In genomic region chr15:40567111-40567510, GRCh38 we compare ENCODE assay signal across 10 cellular contexts. TPM values are rescaled to one million over a fixed set of nuclear protein-coding genes. Genes with fewer than 3 reads are reported as not detected.
DNase-seq lines count a peak whose midpoint lies in the region; ATAC-seq, FAIRE-seq and TF ChIP-seq lines count a peak whose summit lies in the region.
"Had no signal": no experiment of that assay in that cellular context is flagged by ENCODE, and none has a peak within 500 bp of the region (broad histone marks: within the 10 kb centered on the region; RNA-seq: fewer than 3 reads in every experiment).

No MANE protein-coding gene starts in this region.

- DNase-seq in GM12865 (ENCODE audit: low read depth) (no peak), OCI-LY7 (ENCODE audit: low spot score) (peak; percentile 71), erythroblast (lab: John Stamatoyannopoulos, UW) (peak; percentile 54 to 65), iPS-NIHi11 (ENCODE audit: low spot score) (no peak), pancreas (no peak)
- no peak for DNase-seq in activated CD4-positive, CD25-positive, alpha-beta regulatory T cell treated with anti-CD3 and anti-CD28 coated beads, Interleukin-2, amount 50 U/mL, for 72 hours
- DNase-seq: uterus had no signal

- H3K9me2 ChIP-seq in OCI-LY7 (ENCODE audit: insufficient read depth, low read length) = no peaks in the 10 kb centered on the region

- no peak for TF ChIP-seq POLR2A in erythroblast (IDR thresholded peaks at IDR 0.05; ENCODE audit: low read length)

- 25 to 28% methylated on average over 7 of the region's 7 CpGs for WGBS in pancreas, 2 donors

- no peak overlapping the region for H3K27ac ChIP-seq in ACC112 (ENCODE audit: low read depth, low read length)
- H3K27ac ChIP-seq in OCI-LY7 (ENCODE audit: low read depth, low read length, poor library complexity, severe bottlenecking) = no peak overlapping the region
- H3K27ac ChIP-seq in pancreas = no peak overlapping the region
- H3K27ac ChIP-seq: skin epidermis, uterus had no signal

- BruUV-seq in OCI-LY7 (replicated peaks; lab: Mats Ljungman, UMichigan) = no TSS peak

- H3K36me3 ChIP-seq in ACC112 (ENCODE audit: insufficient read depth, low read length) (no peaks in the 10 kb centered on the region), OCI-LY7 (ENCODE audit: insufficient read depth, low read length) (peaks cover 9% of the 10 kb centered on the region; the same call in 1 of the 2 replicates), pancreas (no peaks in the 10 kb centered on the region)
- H3K36me3 ChIP-seq: uterus had no signal

- H3K79me2 ChIP-seq in ACC112 (ENCODE audit: control insufficient read depth, insufficient read depth, low read length, unreplicated experiment) (peaks cover 34% of the 10 kb centered on the region), OCI-LY7 (ENCODE audit: insufficient read depth, low read depth, low read length) (peaks cover 34% of the 10 kb centered on the region)

- peaks cover 10% of the 10 kb centered on the region; the same call in 1 of the 2 replicates for H4K20me1 ChIP-seq in OCI-LY7 (ENCODE audit: insufficient read depth, low read length)

- H2AFZ ChIP-seq in ACC112 (ENCODE audit: low read length, unreplicated experiment) (peak overlapping the region; percentile 69), OCI-LY7 (ENCODE audit: low read length) (peak overlapping the region; percentile 66)

- peaks cover 12% of the 10 kb centered on the region for H3K4me1 ChIP-seq in ACC112 (ENCODE audit: control insufficient read depth, insufficient read depth, low read length, unreplicated experiment)
- peaks cover 56% of the 10 kb centered on the region for H3K4me1 ChIP-seq in OCI-LY7 (ENCODE audit: insufficient read depth, low read length, poor library complexity, severe bottlenecking)
- peaks cover 0 to 15% (median 12%) of the 10 kb centered on the region in 3 donors for H3K4me1 ChIP-seq in pancreas

- H3K9me3 ChIP-seq in OCI-LY7 (ENCODE audit: low read length) (no peaks in the 10 kb centered on the region), pancreas (no peaks in the 10 kb centered on the region)
- H3K9me3 ChIP-seq: uterus had no signal

- CTCF ChIA-PET in OCI-LY7 (lab: Charles Lee; ENCODE audit: unreplicated experiment) = no interaction called here

- peak overlapping the region; percentile 39 for H3K4me2 ChIP-seq in OCI-LY7 (ENCODE audit: low read length)

- ATAC-seq in GM21786 (IDR thresholded peaks at IDR 0.05; ENCODE audit: unreplicated experiment) (no peak), pancreas (no peak)

- peak; percentile 17 for TF ChIP-seq CTCF in GM12865 (IDR thresholded peaks at IDR 0.05; ENCODE audit: insufficient read depth, low read depth, low read length, missing control alignments)
- TF ChIP-seq CTCF in OCI-LY7 (conservative IDR thresholded peaks at IDR 0.05; ENCODE audit: low read length) = peak; percentile 84
- TF ChIP-seq CTCF in pancreas (IDR thresholded peaks at IDR 0.05) = no peak

- H3K27me3 ChIP-seq in ACC112 (ENCODE audit: insufficient read depth, low read length) = no peaks in the 10 kb centered on the region
- H3K27me3 ChIP-seq in pancreas = no peaks in the 10 kb centered on the region
- H3K27me3 ChIP-seq: uterus had no signal

- POLR2A ChIA-PET in OCI-LY7 (lab: Charles Lee) = interaction anchor here (0.6 to 0.9 kb wide), 7 partner anchors 11 to 128 kb away, joined by 3 to 5 read pairs (median 4); partner anchors contain the start of gene RAD51

- no peak for FAIRE-seq in pancreas (lab: Jason Lieb, UNC)

- intact Hi-C loops in OCI-LY7 (cut with micrococcal nuclease; ENCODE audit: unreplicated experiment) (loop anchor here (5.0 to 10.0 kb wide), 3 partner anchors 215 to 768 kb away; partner anchors contain the start of genes NUSAP1, OIP5 and VPS18), pancreas (cut with DNase I) (no loop called here)

- no peak overlapping the region; the same call in 1 of the 2 replicates for H3K4me3 ChIP-seq in ACC112 (ENCODE audit: low read depth, low read length)
- no peak overlapping the region for H3K4me3 ChIP-seq in GM12865 (ENCODE audit: low read depth, low read length)
- no peak overlapping the region for H3K4me3 ChIP-seq in OCI-LY7 (ENCODE audit: low read depth, low read length, poor library complexity, severe bottlenecking)
- no peak overlapping the region for H3K4me3 ChIP-seq in pancreas
- H3K4me3 ChIP-seq: skin epidermis, uterus had no signal

RNA-seq across cellular contexts. Expression of gene RPUSD2, which starts 2.0 kb away (rescaled TPM):
- 26.4 and 27.7 TPM in 2 replicates for total RNA-seq in OCI-LY7 (2014; rRNA removed; shearing (Covaris generic))
- 15.7 and 18.9 TPM in 2 replicates for total RNA-seq in OCI-LY7 (2022)
- total RNA-seq in pancreas = 1 to 10 TPM; 1.9 to 4.3 (median 3.1) TPM
- polyA plus RNA-seq in pancreas = 1 to 10 TPM; 4.4 to 9.7 TPM

RNA-seq across cellular contexts. Expression of gene CCDC32, which starts 2.3 kb away (rescaled TPM):
- total RNA-seq in OCI-LY7 (2014; rRNA removed; shearing (Covaris generic)) = 10.3 and 15.1 TPM in 2 replicates
- total RNA-seq in OCI-LY7 (2022) (14.3 and 14.9 TPM in 2 replicates), pancreas (10 to 100 TPM; 13.5 to 22.6 (median 16.1) TPM)
- 10 to 100 TPM; 14.3 to 20.8 TPM for polyA plus RNA-seq in pancreas

RNA-seq across cellular contexts. Expression of gene KNL1, which starts 26.9 kb away (rescaled TPM):
- total RNA-seq in OCI-LY7 (2014; rRNA removed; shearing (Covaris generic)) = 51.3 and 66.9 TPM in 2 replicates
- total RNA-seq in OCI-LY7 (2022) (58.7 and 62.3 TPM in 2 replicates), pancreas (under 1 TPM; 0.04 to 0.90 (median 0.35) TPM)
- polyA plus RNA-seq in pancreas = under 1 TPM; 0.02 to 0.11 TPM

Comparison
In these comparisons a context has a peak if more than half of its experiments do, and no peak if none do; other contexts are left out.
1. DNase-seq: peak in OCI-LY7 (single experiment) and erythroblast (2 of 2); none in GM12865 (single experiment), iPS-NIHi11 (single experiment), pancreas (0 of 6) and activated CD4-positive, CD25-positive, alpha-beta regulatory T cell treated with anti-CD3 and anti-CD28 coated beads, Interleukin-2, amount 50 U/mL, for 72 hours (single experiment).
2. CTCF ChIP-seq: peak in GM12865 (single experiment) and OCI-LY7 (single experiment); none in pancreas (0 of 4).
3. RNA of gene KNL1, which starts 26.9 kb away (total RNA-seq): 51.3 to 66.9 TPM in OCI-LY7; 0.04 to 0.90 TPM in pancreas; every median in the first group is over 10 times any median in the second.